Comparison of ENCODE assay signal across 8 cellular contexts in genomic region chr1:161119017-161119378, GRCh38. TPM values are rescaled to one million over a fixed set of nuclear protein-coding genes. Genes with fewer than 3 reads are reported as not detected.
A peak's percentile ranks its signal among the peaks of the same experiment; 100 is the strongest.
DNase-seq lines count a peak whose midpoint lies in the region; ATAC-seq, FAIRE-seq and TF ChIP-seq lines count a peak whose summit lies in the region.

No MANE protein-coding gene starts in this region.

- peaks cover 62% of the 10 kb centered on the region for H3K79me2 ChIP-seq in osteoblast (ENCODE audit: insufficient read depth, low read length)

- H3K36me3 Mint-ChIP-seq in T-helper 2 cell treated with Interferon-gamma antibody and Interleukin-4, amounts not matched to agents 5 μg/mL and 100 μg/mL, for 36 hours (ENCODE audit: low read depth), result peaks cover 39% of the 10 kb centered on the region

- peak overlapping the region; percentile 95 for H3K4me3 Mint-ChIP-seq in T-helper 2 cell treated with Interferon-gamma antibody and Interleukin-4, amounts not matched to agents 5 μg/mL and 100 μg/mL, for 36 hours

- H4K20me1 ChIP-seq in osteoblast (ENCODE audit: insufficient read depth, low read length), result peaks cover 26% of the 10 kb centered on the region

- peaks cover 18 to 43% (median 30%) of the 10 kb centered on the region in 3 donors for H3K36me3 ChIP-seq in esophagus squamous epithelium
- peaks cover 41% of the 10 kb centered on the region for H3K36me3 ChIP-seq in osteoblast (ENCODE audit: insufficient read depth, low read length)

- no peaks in the 10 kb centered on the region for H3K9me3 Mint-ChIP-seq in T-helper 2 cell treated with Interferon-gamma antibody and Interleukin-4, amounts not matched to agents 5 μg/mL and 100 μg/mL, for 36 hours

- H3K9me3 ChIP-seq in esophagus squamous epithelium (no peaks in the 10 kb centered on the region), osteoblast (ENCODE audit: low read depth, low read length) (no peaks in the 10 kb centered on the region)

- H3K4me1 ChIP-seq in esophagus squamous epithelium (peaks cover 22 to 59% (median 38%) of the 10 kb centered on the region in 3 donors), osteoblast (ENCODE audit: insufficient read depth, low read length) (peaks cover 45% of the 10 kb centered on the region)

- no peaks in the 10 kb centered on the region for H3K27me3 Mint-ChIP-seq in T-helper 2 cell treated with Interferon-gamma antibody and Interleukin-4, amounts not matched to agents 5 μg/mL and 100 μg/mL, for 36 hours (ENCODE audit: low read depth)

- H3K4me1 Mint-ChIP-seq in T-helper 2 cell treated with Interferon-gamma antibody and Interleukin-4, amounts not matched to agents 5 μg/mL and 100 μg/mL, for 36 hours (ENCODE audit: low read depth), result peaks cover 40% of the 10 kb centered on the region

- 0 out of 2 replicates have a peak, but pooled peaks have one; percentile 11 for TF ChIP-seq POLR2A in H54 (IDR thresholded peaks at IDR 0.05; ENCODE audit: low read depth, low read length)
- no peak for TF ChIP-seq POLR2A in esophagus squamous epithelium (IDR thresholded peaks at IDR 0.05)

- TF ChIP-seq CTCF in esophagus squamous epithelium (IDR thresholded peaks at IDR 0.05) (no peak), osteoblast (IDR thresholded peaks at IDR 0.05; ENCODE audit: extremely low read depth, low read depth, low read length) (no peak)

- peak overlapping the region in 3 of 4 donors; percentile 72 to 100 (median 81) for H3K4me3 ChIP-seq in esophagus squamous epithelium
- H3K4me3 ChIP-seq in osteoblast (ENCODE audit: insufficient read depth, low read length), result peak overlapping the region; percentile 97

- ATAC-seq in GM21737 (IDR thresholded peaks at IDR 0.05; ENCODE audit: unreplicated experiment) (no peak), HG03457 (IDR thresholded peaks at IDR 0.05; ENCODE audit: unreplicated experiment) (no peak), GM18870 (IDR thresholded peaks at IDR 0.05; ENCODE audit: unreplicated experiment) (no peak)

- H3K27ac ChIP-seq in esophagus squamous epithelium (peak overlapping the region; percentile 93 to 98 (median 95)), osteoblast (ENCODE audit: low read depth, low read length) (peak overlapping the region; percentile 98)

- no peak for FAIRE-seq in H54 (lab: Jason Lieb, UNC)

- intact Hi-C loops in esophagus squamous epithelium (cut with DNase I), result no loop called here

- H3K27me3 ChIP-seq in esophagus squamous epithelium (no peaks in the 10 kb centered on the region), osteoblast (ENCODE audit: insufficient read depth, low read length) (no peaks in the 10 kb centered on the region)

- WGBS in esophagus squamous epithelium, 2 donors, result 39 to 40% methylated on average over 2 to 3 of the region's 6 CpGs

- no peak for DNase-seq in H54 (ENCODE audit: insufficient read length, low spot score)
- DNase-seq in T-helper 2 cell treated with Interferon-gamma antibody and Interleukin-4, amounts not matched to agents 5 μg/mL and 100 μg/mL, for 36 hours (ENCODE audit: low spot score), result no peak
- no peak for DNase-seq in esophagus squamous epithelium (lab: John Stamatoyannopoulos, UW)
- no peak for DNase-seq in osteoblast (ENCODE audit: insufficient read length, low spot score, missing footprints)
- DNase-seq in OCI-M2 (lab: John Stamatoyannopoulos, UW; ENCODE audit: unreplicated experiment), result no peak

- no peak overlapping the region for H2AFZ ChIP-seq in osteoblast (ENCODE audit: low read length)

- H3K4me2 ChIP-seq in osteoblast (ENCODE audit: insufficient read depth, low read length), result peak overlapping the region; percentile 95

- peak overlapping the region; percentile 95 for H3K27ac Mint-ChIP-seq in T-helper 2 cell treated with Interferon-gamma antibody and Interleukin-4, amounts not matched to agents 5 μg/mL and 100 μg/mL, for 36 hours

RNA-seq across cellular contexts. Expression of gene NIT1, which starts 1.1 kb away (rescaled TPM):
- 10 to 100 TPM; 16.9 to 28.6 (median 22.1) TPM for total RNA-seq in esophagus squamous epithelium
- total RNA-seq in osteoblast, result 23.9 and 28.0 TPM in 2 replicates

RNA-seq across cellular contexts. Expression of gene PFDN2, which starts 1.2 kb away (rescaled TPM):
- total RNA-seq in esophagus squamous epithelium (10 to 100 TPM; 27.0 to 59.2 (median 45.3) TPM), osteoblast (17.7 and 27.9 TPM in 2 replicates)

RNA-seq across cellular contexts. Expression of gene DEDD, which starts 13.5 kb away (rescaled TPM):
- 10 to 100 TPM; 16.6 to 32.8 (median 27.2) TPM for total RNA-seq in esophagus squamous epithelium
- total RNA-seq in osteoblast, result 36.6 and 41.0 TPM in 2 replicates

RNA-seq across cellular contexts. Expression of gene KLHDC9, which starts 20.8 kb away (rescaled TPM):
- total RNA-seq in esophagus squamous epithelium (1 to 10 TPM in 3 of 4 donors, under 1 TPM in 1; 0.31 to 2.7 (median 1.7) TPM), osteoblast (1.4 and 1.5 TPM in 2 replicates)

RNA-seq across cellular contexts. Expression of gene NECTIN4, which starts 29.6 kb away (rescaled TPM):
- 100 to 1,000 TPM in 2 of 4 donors, 10 to 100 TPM in 2; 52.7 to 161 (median 96.2) TPM for total RNA-seq in esophagus squamous epithelium
- under 0.01 TPM in 2 replicates for total RNA-seq in osteoblast
